ENCODE assay signal across 2 cellular contexts in genomic region chr3:115814006-115814405, GRCh38.
TF ChIP-seq lines count a peak whose summit lies in the region.

No MANE protein-coding gene starts in this region.

TF ChIP-seq in HepG2, 621 proteins besides CTCF, POLR2A, EP300 and RAD21 (continues in another document):
- no peak for TF ChIP-seq ZBTB39 (CRISPR knock-in tag; IDR thresholded peaks at IDR 0.05)
- no peak for TF ChIP-seq SUZ12 (IDR thresholded peaks at IDR 0.05; ENCODE audit: low read depth, low read length)
- TF ChIP-seq YEATS2 (CRISPR knock-in tag; IDR thresholded peaks at IDR 0.05; ENCODE audit: borderline replicate concordance), result no peak
- TF ChIP-seq ZNF138 (CRISPR knock-in tag; IDR thresholded peaks at IDR 0.05; ENCODE audit: low read depth), result no peak
- TF ChIP-seq NFIC (IDR thresholded peaks at IDR 0.05; ENCODE audit: low read length), result peak; percentile 54; the same call in 1 of the 2 replicates
- no peak for TF ChIP-seq SOX13 (IDR thresholded peaks at IDR 0.05)
- peak in 1 of 2 experiments; percentile 48; a peak in 1 of 4 replicates for TF ChIP-seq SOX13 (CRISPR knock-in tag; conservative IDR thresholded peaks at IDR 0.05 in 1 of 2, IDR thresholded peaks at IDR 0.05 in 1 of 2)
- peak; percentile 50; the same call in 1 of the 2 replicates for TF ChIP-seq RCOR2 (CRISPR knock-in tag; IDR thresholded peaks at IDR 0.05)
- TF ChIP-seq SOX6 (IDR thresholded peaks at IDR 0.05), result no peak
- 0 out of 2 replicates have a peak, but pooled peaks have one; percentile 14 for TF ChIP-seq SOX6 (CRISPR knock-in tag; IDR thresholded peaks at IDR 0.05)
- TF ChIP-seq NR2F1 (CRISPR knock-in tag; IDR thresholded peaks at IDR 0.05), result peak; percentile 80 to 94
- TF ChIP-seq AHDC1 (CRISPR knock-in tag; IDR thresholded peaks at IDR 0.05; ENCODE audit: borderline replicate concordance), result 0 out of 2 replicates have a peak, but pooled peaks have one; percentile 40
- TF ChIP-seq KDM6A (CRISPR knock-in tag; IDR thresholded peaks at IDR 0.05; ENCODE audit: low read depth), result peak; percentile 26; the same call in 1 of the 2 replicates
- TF ChIP-seq NR2F2 (IDR thresholded peaks at IDR 0.05; ENCODE audit: borderline replicate concordance, low read depth), result peak; percentile 92
- TF ChIP-seq PITX1 (CRISPR knock-in tag; IDR thresholded peaks at IDR 0.05), result 0 out of 2 replicates have a peak, but pooled peaks have one; percentile 28
- TF ChIP-seq ISL2 (CRISPR knock-in tag; IDR thresholded peaks at IDR 0.05), result 0 out of 2 replicates have a peak, but pooled peaks have one; percentile 46
- TF ChIP-seq GATAD1 (CRISPR knock-in tag; IDR thresholded peaks at IDR 0.05), result no peak
- peak; percentile 44 for TF ChIP-seq TEAD3 (CRISPR knock-in tag; optimal IDR thresholded peaks at IDR 0.05; ENCODE audit: borderline replicate concordance)
- TF ChIP-seq CREB1 (IDR thresholded peaks at IDR 0.05), result no peak
- peak; percentile 30; the same call in 1 of the 2 replicates for TF ChIP-seq CREB1 (CRISPR knock-in tag; IDR thresholded peaks at IDR 0.05)
- TF ChIP-seq TCF7 (IDR thresholded peaks at IDR 0.05; ENCODE audit: low read depth), result peak; percentile 46; the same call in 1 of the 2 replicates
- no peak for TF ChIP-seq ZFP91 (CRISPR knock-in tag; IDR thresholded peaks at IDR 0.05; ENCODE audit: borderline replicate concordance)
- peak; percentile 50 for TF ChIP-seq CREM (IDR thresholded peaks at IDR 0.05)
- no peak for TF ChIP-seq CREM (CRISPR knock-in tag; IDR thresholded peaks at IDR 0.05)
- TF ChIP-seq ZNF773 (CRISPR knock-in tag; IDR thresholded peaks at IDR 0.05; ENCODE audit: borderline replicate concordance), result no peak
- TF ChIP-seq GATAD2A (CRISPR knock-in tag; IDR thresholded peaks at IDR 0.05), result peak; percentile 77

TF ChIP-seq in IMR-90, 13 proteins besides CTCF, POLR2A, EP300 and RAD21:
- no peak for TF ChIP-seq MAFK (IDR thresholded peaks at IDR 0.05; ENCODE audit: low read depth, low read length)
- TF ChIP-seq USF2 (IDR thresholded peaks at IDR 0.05; ENCODE audit: low read depth, low read length), result no peak
- no peak for TF ChIP-seq CEBPB (IDR thresholded peaks at IDR 0.05; ENCODE audit: low read depth, low read length)
- TF ChIP-seq RFX5 (IDR thresholded peaks at IDR 0.05; ENCODE audit: low read depth, low read length), result no peak
- TF ChIP-seq BHLHE40 (IDR thresholded peaks at IDR 0.05; ENCODE audit: low read depth, low read length), result no peak
- no peak for TF ChIP-seq MXI1 (IDR thresholded peaks at IDR 0.05; ENCODE audit: borderline replicate concordance, low read depth, low read length)
- TF ChIP-seq RCOR1 (IDR thresholded peaks at IDR 0.05; ENCODE audit: insufficient replicate concordance, low read length), result no peak
- TF ChIP-seq NFE2L2 (IDR thresholded peaks at IDR 0.05; ENCODE audit: low read depth, low read length), result no peak
- TF ChIP-seq ELK1 (IDR thresholded peaks at IDR 0.05; ENCODE audit: borderline replicate concordance, low read depth, low read length), result no peak
